Comparison of ENCODE assay signal across 11 cellular contexts in genomic region chr9:118533850-118534249, GRCh38.
DNase-seq lines count a peak whose midpoint lies in the region; ATAC-seq lines count a peak whose summit lies in the region.
"Had no signal": no experiment of that assay in that cellular context is flagged by ENCODE, and none has a peak within 500 bp of the region (broad histone marks: within the 10 kb centered on the region; RNA-seq: fewer than 3 reads in every experiment).

No MANE protein-coding gene starts in this region.

- DNase-seq in Caki2 (ENCODE audit: low read depth) (peak; percentile 57), NCI-H226 (peak; percentile 30), kidney glomerular epithelial cell (lab: John Stamatoyannopoulos, UW) (peak; percentile 43), renal cortical epithelial cell (ENCODE audit: low read depth) (peak; percentile 39), iPS-NIHi11 (ENCODE audit: low spot score) (no peak), middle frontal gyrus (ENCODE audit: extremely low spot score, low spot score) (no peak)
- DNase-seq: BE2C; CD4-positive, alpha-beta memory T cell; H9; IMR-90 had no signal

- in situ Hi-C loops in Caki2 (cut with HindIII; ENCODE audit: low pct_unique_long_range_greater_than_20kb, low sequenced_read_pairs): no loop called here

- ATAC-seq in GM21576 (IDR thresholded peaks at IDR 0.05; ENCODE audit: unreplicated experiment): no peak

Comparison
In these comparisons a context has a peak if more than half of its experiments do, and no peak if none do; other contexts are left out.
1. DNase-seq: peak in Caki2 (single experiment), NCI-H226 (single experiment), kidney glomerular epithelial cell (single experiment) and renal cortical epithelial cell (single experiment); none in iPS-NIHi11 (single experiment) and middle frontal gyrus (single experiment).